15 cellular contexts compared by ENCODE assay signal in genomic region chr14:95222870-95223398, GRCh38.
DNase-seq lines count a peak whose midpoint lies in the region; ATAC-seq and TF ChIP-seq lines count a peak whose summit lies in the region.
"Had no signal": no experiment of that assay in that cellular context is flagged by ENCODE, and none has a peak within 500 bp of the region (broad histone marks: within the 10 kb centered on the region; RNA-seq: fewer than 3 reads in every experiment).

No MANE protein-coding gene starts in this region.

- H3K36me3 ChIP-seq in subcutaneous abdominal adipose tissue (ENCODE audit: control insufficient read depth in 5 of 5, insufficient read depth in 5 of 5, low read length in 5 of 5): peaks cover 0 to 11% (median under 1%) of the 10 kb centered on the region in 5 donors

- H3K4me3 Mint-ChIP-seq in chondrocyte (ENCODE audit: unreplicated experiment): no peak overlapping the region
- H3K4me3 Mint-ChIP-seq: activated naive CD4-positive, alpha-beta T cell treated with anti-CD3 and anti-CD28 coated beads, Interleukin-2, amount 10 ng/mL, durations not matched to agents 7 days and 5 days; CD4-positive, CD25-positive, alpha-beta regulatory T cell had no signal

- H3K9ac ChIP-seq in subcutaneous abdominal adipose tissue (ENCODE audit: low read length in 5 of 5): no peak overlapping the region
- H3K9ac ChIP-seq: KMS-11 had no signal

- peaks cover 3% of the 10 kb centered on the region for H3K9me3 Mint-ChIP-seq in chondrocyte (ENCODE audit: low read depth)
- H3K9me3 Mint-ChIP-seq: activated naive CD4-positive, alpha-beta T cell treated with anti-CD3 and anti-CD28 coated beads, Interleukin-2, amount 10 ng/mL, durations not matched to agents 7 days and 5 days had no signal

- no peaks in the 10 kb centered on the region for H3K36me3 Mint-ChIP-seq in chondrocyte (ENCODE audit: low read depth)
- H3K36me3 Mint-ChIP-seq: activated naive CD4-positive, alpha-beta T cell treated with anti-CD3 and anti-CD28 coated beads, Interleukin-2, amount 10 ng/mL, durations not matched to agents 7 days and 5 days; CD4-positive, CD25-positive, alpha-beta regulatory T cell had no signal

- H3K9me3 ChIP-seq in subcutaneous abdominal adipose tissue (ENCODE audit: control insufficient read depth in 5 of 5, low read length in 5 of 5): no peaks in the 10 kb centered on the region

- TF ChIP-seq CTCF in chondrocyte (IDR thresholded peaks at IDR 0.05): no peak

- peak overlapping the region; percentile 79 for H3K27ac ChIP-seq in subcutaneous abdominal adipose tissue (ENCODE audit: low read depth, low read length)
- H3K27ac ChIP-seq: epithelial cell of prostate, KMS-11 had no signal

- peak overlapping the region; percentile 71 for H3K27ac Mint-ChIP-seq in chondrocyte (ENCODE audit: unreplicated experiment)
- H3K27ac Mint-ChIP-seq: activated naive CD4-positive, alpha-beta T cell treated with anti-CD3 and anti-CD28 coated beads, Interleukin-2, amount 10 ng/mL, durations not matched to agents 7 days and 5 days; CD4-positive, CD25-positive, alpha-beta regulatory T cell had no signal

- ATAC-seq in HG02588 (IDR thresholded peaks at IDR 0.05; ENCODE audit: unreplicated experiment) (no peak), HG02973 (IDR thresholded peaks at IDR 0.05; ENCODE audit: unreplicated experiment) (no peak)

- no peaks in the 10 kb centered on the region for H3K27me3 ChIP-seq in subcutaneous abdominal adipose tissue (ENCODE audit: control insufficient read depth in 5 of 5, insufficient read depth in 4 of 5, low read length in 5 of 5)

- DNase-seq in LHCN-M2 (ENCODE audit: low read depth) (peak; percentile 64), chondrocyte (ENCODE audit: low spot score) (no peak), iris pigment epithelial cell (ENCODE audit: low read depth) (peak; percentile 93), germinal center (ENCODE audit: low spot score) (no peak)
- DNase-seq: activated naive CD4-positive, alpha-beta T cell treated with anti-CD3 and anti-CD28 coated beads, Interleukin-2, amount 10 ng/mL, durations not matched to agents 7 days and 5 days; CD4-positive, CD25-positive, alpha-beta regulatory T cell; cerebellar nuclear complex; NCI-H2029 treated with DMSO at 0.1 percent for 48 hours; NK-92 treated with Interleukin-12 subunit alpha and Interleukin-12 subunit beta, amount 100 ng/mL, for 24 hours; stimulated activated CD4-positive, alpha-beta T cell treated with anti-CD3 and anti-CD28 coated beads, Interleukin-2, amount 100 ng/mL, for 48 hours had no signal

- H3K4me3 ChIP-seq in subcutaneous abdominal adipose tissue (ENCODE audit: low read depth in 1 of 5, low read length in 5 of 5): no peak overlapping the region

- H3K4me1 Mint-ChIP-seq in chondrocyte (ENCODE audit: low read depth): peaks cover 56% of the 10 kb centered on the region
- H3K4me1 Mint-ChIP-seq: activated naive CD4-positive, alpha-beta T cell treated with anti-CD3 and anti-CD28 coated beads, Interleukin-2, amount 10 ng/mL, durations not matched to agents 7 days and 5 days; CD4-positive, CD25-positive, alpha-beta regulatory T cell had no signal

- no peaks in the 10 kb centered on the region for H3K27me3 Mint-ChIP-seq in chondrocyte (ENCODE audit: low read depth)
- H3K27me3 Mint-ChIP-seq: activated naive CD4-positive, alpha-beta T cell treated with anti-CD3 and anti-CD28 coated beads, Interleukin-2, amount 10 ng/mL, durations not matched to agents 7 days and 5 days had no signal

- H3K4me1 ChIP-seq in subcutaneous abdominal adipose tissue (ENCODE audit: control insufficient read depth in 5 of 5, insufficient read depth in 5 of 5, low read length in 5 of 5): peaks cover 3 to 32% (median 29%) of the 10 kb centered on the region in 5 donors

Comparison
In these comparisons a context has a peak if more than half of its experiments do, and no peak if none do; other contexts are left out.
1. DNase-seq: peak in LHCN-M2 (single experiment) and iris pigment epithelial cell (single experiment); none in chondrocyte (single experiment) and germinal center (single experiment).